Comparison of ENCODE assay signal across 16 cellular contexts in the genomic region with DNA sequence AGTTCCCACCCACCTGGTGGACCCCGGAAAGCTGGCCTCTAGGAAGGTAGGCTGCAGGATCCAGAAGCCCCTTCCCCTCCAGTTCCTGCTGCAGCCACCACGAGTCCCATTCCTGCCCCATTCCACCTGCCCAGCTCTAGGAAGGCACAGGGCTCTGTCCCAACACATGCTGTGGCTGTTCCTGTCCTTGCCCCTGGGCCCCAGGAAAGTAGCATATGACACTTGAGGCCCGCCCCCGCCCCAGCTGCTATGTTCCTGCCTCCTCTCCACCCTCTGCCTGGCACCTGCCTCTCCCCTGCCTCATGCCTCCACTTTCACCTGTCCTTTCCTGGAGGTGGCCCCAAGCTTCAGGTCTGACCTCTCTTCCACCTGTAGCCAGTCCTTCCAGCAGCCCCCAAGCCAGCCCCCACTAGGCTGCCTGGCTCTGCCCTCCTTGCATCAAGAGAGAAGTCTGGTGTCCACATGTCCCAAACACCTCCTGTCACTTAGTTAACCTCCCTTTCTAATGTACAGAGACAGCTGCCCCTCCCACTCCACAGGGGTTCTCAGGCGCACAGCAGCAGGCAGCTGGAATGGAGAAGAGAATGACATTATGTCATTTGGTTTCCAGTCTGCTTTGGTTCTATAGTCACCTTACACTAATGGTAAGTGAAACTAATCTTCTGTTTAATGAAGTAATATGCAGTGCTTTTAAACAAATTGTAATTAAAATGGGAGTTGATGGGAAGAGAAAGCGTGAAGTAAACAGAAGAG. TPM values are rescaled to one million over a fixed set of nuclear protein-coding genes. Genes with fewer than 3 reads are reported as not detected.
DNase-seq lines count a peak whose midpoint lies in the region; ATAC-seq lines count a peak whose summit lies in the region.
"Had no signal": no experiment of that assay in that cellular context is flagged by ENCODE, and none has a peak within 500 bp of the region (broad histone marks: within the 10 kb centered on the region; RNA-seq: fewer than 3 reads in every experiment).

No MANE protein-coding gene starts in this region.

- intact Hi-C loops in posterior vena cava (cut with DNase I), result no loop called here

- H3K4me3 ChIP-seq in SJCRH30, result no peak overlapping the region
- H3K4me3 ChIP-seq: skin epidermis had no signal

- peaks cover 31% of the 10 kb centered on the region for H3K4me1 ChIP-seq in SJCRH30

- H3K27me3 ChIP-seq in SJCRH30, result peaks cover 7% of the 10 kb centered on the region

- no peaks in the 10 kb centered on the region for H3K36me3 ChIP-seq in SJCRH30

- no peak overlapping the region for H3K27ac ChIP-seq in SJCRH30
- H3K27ac ChIP-seq: skin epidermis had no signal

- peak; percentile 30 for DNase-seq in NCI-H2196 (lab: John Stamatoyannopoulos, UW; ENCODE audit: unreplicated experiment)
- no peak for DNase-seq in NCI-H2196 treated with DMSO at 0.1 percent for 48 hours (lab: John Stamatoyannopoulos, UW; ENCODE audit: unreplicated experiment)
- DNase-seq in NCI-H2107 treated with DMSO at 0.1 percent for 48 hours (lab: John Stamatoyannopoulos, UW; ENCODE audit: unreplicated experiment), result peak; percentile 70
- DNase-seq in SJCRH30, result peak; percentile 60 to 78
- DNase-seq in posterior vena cava (ENCODE audit: low spot score), result peak; percentile 57
- no peak for DNase-seq in activated naive CD4-positive, alpha-beta T cell (lab: John Stamatoyannopoulos, UW)
- DNase-seq in activated CD8-positive, alpha-beta memory T cell treated with anti-CD3 and anti-CD28 coated beads, Interleukin-2, amount 50 U/mL, for 48 hours, result no peak
- DNase-seq: 8988T; activated CD4-positive, alpha-beta T cell treated with anti-CD3 and anti-CD28 coated beads for 4 hours; activated T-cell treated with anti-CD3 and anti-CD28 coated beads, Interleukin-2, amount 50 U/mL, for 72 hours; CD8-positive, alpha-beta T cell; GOT3; NCI-H187 treated with DMSO at 0.1 percent for 48 hours had no signal

- no peaks in the 10 kb centered on the region for H3K9me3 ChIP-seq in SJCRH30 (replicated peaks)

- no peak for ATAC-seq in GM21360 (IDR thresholded peaks at IDR 0.05; ENCODE audit: unreplicated experiment)
- ATAC-seq: activated T-cell treated with anti-CD3 and anti-CD28 coated beads, Interleukin-2, amount 50 U/mL, for 72 hours; CD8-positive, alpha-beta T cell; Panc1 had no signal

RNA-seq across cellular contexts. Expression of a gene that starts 22.8 kb away (rescaled TPM):
- total RNA-seq in SJCRH30 (2014; rRNA removed; shearing (Covaris generic)), result 98.6 and 101 TPM in 2 replicates
- 10 to 100 TPM; 56.7 to 71.8 TPM for total RNA-seq in posterior vena cava

RNA-seq across cellular contexts. Expression of a gene that starts 34.3 kb away (rescaled TPM):
- not detected in 2 replicates for total RNA-seq in SJCRH30 (2014; rRNA removed; shearing (Covaris generic))
- total RNA-seq in posterior vena cava, result under 1 TPM; 0.51 to 0.81 TPM

Comparison
In these comparisons a context has a peak if more than half of its experiments do, and no peak if none do; other contexts are left out.
1. DNase-seq: peak in NCI-H2196 (single experiment), NCI-H2107 treated with DMSO at 0.1 percent for 48 hours (single experiment), SJCRH30 (2 of 2) and posterior vena cava (single experiment); none in NCI-H2196 treated with DMSO at 0.1 percent for 48 hours (single experiment), activated naive CD4-positive, alpha-beta T cell (0 of 4) and activated CD8-positive, alpha-beta memory T cell treated with anti-CD3 and anti-CD28 coated beads, Interleukin-2, amount 50 U/mL, for 48 hours (single experiment).